In the genomic region with DNA sequence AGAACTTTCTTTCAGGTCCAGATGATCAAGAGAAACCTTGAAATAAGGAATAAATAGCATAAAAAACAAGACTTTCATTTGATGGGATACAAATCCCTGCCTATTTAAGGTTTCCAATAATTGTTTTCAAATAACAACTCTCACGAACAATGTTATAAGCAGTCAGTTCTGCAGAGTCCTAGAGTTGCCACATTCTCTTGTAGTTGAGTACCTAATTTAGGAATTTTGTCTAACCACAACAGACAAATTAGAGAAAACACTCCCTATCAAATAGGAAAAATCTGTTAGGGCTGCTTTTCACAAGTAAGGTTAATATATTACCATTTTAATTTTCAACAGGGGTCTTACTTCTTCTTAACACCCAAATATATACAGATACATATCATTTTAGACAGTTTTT, we compare ENCODE assay signal across 22 cellular contexts.
"Had no signal": no experiment of that assay in that cellular context is flagged by ENCODE, and none has a peak within 500 bp of the region (broad histone marks: within the 10 kb centered on the region; RNA-seq: fewer than 3 reads in every experiment).

No MANE protein-coding gene starts in this region.

- H3K4me3 Mint-ChIP-seq: activated B cell treated with CpG ODN at 0.5 μM for 24 hours; activated CD8-positive, alpha-beta T cell treated with anti-CD3 and anti-CD28 coated beads, Interleukin-2, amount 10 ng/mL, durations not matched to agents 7 days and 5 days; activated naive CD4-positive, alpha-beta T cell treated with anti-CD3 and anti-CD28 coated beads, Interleukin-2, amount 50 U/mL, for 24 hours; nephron had no signal

- H3K27ac Mint-ChIP-seq: activated B cell treated with CpG ODN at 0.5 μM for 24 hours; activated CD8-positive, alpha-beta T cell treated with anti-CD3 and anti-CD28 coated beads, Interleukin-2, amount 10 ng/mL, durations not matched to agents 7 days and 5 days; activated naive CD4-positive, alpha-beta T cell treated with anti-CD3 and anti-CD28 coated beads, Interleukin-2, amount 50 U/mL, for 24 hours; nephron; progenitor cell of endocrine pancreas had no signal

- H3K9me3 Mint-ChIP-seq: activated B cell treated with CpG ODN at 0.5 μM for 24 hours, nephron had no signal

- H3K27ac ChIP-seq: foreskin keratinocyte had no signal

- DNase-seq: activated B cell treated with CpG ODN at 0.5 μM for 24 hours; activated CD4-positive, alpha-beta T cell treated with anti-CD3 and anti-CD28 coated beads for 48 hours; activated CD8-positive, alpha-beta memory T cell treated with anti-CD3 and anti-CD28 coated beads, Interleukin-2, amount 50 U/mL, for 4 hours; activated CD8-positive, alpha-beta T cell treated with anti-CD3 and anti-CD28 coated beads, Interleukin-2, amount 10 ng/mL, durations not matched to agents 7 days and 5 days; activated effector memory CD4-positive, alpha-beta T cell treated with anti-CD3 and anti-CD28 coated beads, Interleukin-2, amount 50 U/mL, for 16 hours; activated T-cell treated with anti-CD3 and anti-CD28 coated beads, Interleukin-2, amount 50 U/mL, for 48 hours; cerebellar nuclear complex; dermis blood vessel endothelial cell; glutamatergic neuron; hypothalamus; kidney glomerular epithelial cell; occipital lobe; right cardiac atrium; small intestine; stimulated activated CD4-positive, alpha-beta T cell treated with anti-CD3 and anti-CD28 coated beads, Interleukin-4, amount 100 ng/mL, for 24 hours; stimulated activated naive CD8-positive, alpha-beta T cell treated with anti-CD3 and anti-CD28 coated beads, Interleukin-15, Interleukin-2, amounts not matched to agents 100 U/mL and 50 U/mL, for 24 hours; T-helper 2 cell had no signal

- H3K4me1 ChIP-seq: foreskin keratinocyte had no signal

- ATAC-seq: activated CD8-positive, alpha-beta T cell treated with anti-CD3 and anti-CD28 coated beads, Interleukin-2, amount 10 ng/mL, durations not matched to agents 7 days and 5 days; esophagus mucosa; foreskin keratinocyte; right cardiac atrium; stimulated activated naive CD8-positive, alpha-beta T cell treated with anti-CD3 and anti-CD28 coated beads, Interleukin-15, Interleukin-2, amounts not matched to agents 100 U/mL and 50 U/mL, for 24 hours had no signal

- H3K27me3 ChIP-seq: foreskin keratinocyte had no signal

- H3K36me3 Mint-ChIP-seq: activated naive CD4-positive, alpha-beta T cell treated with anti-CD3 and anti-CD28 coated beads, Interleukin-2, amount 50 U/mL, for 24 hours had no signal

- H3K27me3 Mint-ChIP-seq: activated B cell treated with CpG ODN at 0.5 μM for 24 hours; activated naive CD4-positive, alpha-beta T cell treated with anti-CD3 and anti-CD28 coated beads, Interleukin-2, amount 50 U/mL, for 24 hours; progenitor cell of endocrine pancreas had no signal

- H3K4me1 Mint-ChIP-seq: activated B cell treated with CpG ODN at 0.5 μM for 24 hours; activated naive CD4-positive, alpha-beta T cell treated with anti-CD3 and anti-CD28 coated beads, Interleukin-2, amount 50 U/mL, for 24 hours had no signal
